In the genomic region with DNA sequence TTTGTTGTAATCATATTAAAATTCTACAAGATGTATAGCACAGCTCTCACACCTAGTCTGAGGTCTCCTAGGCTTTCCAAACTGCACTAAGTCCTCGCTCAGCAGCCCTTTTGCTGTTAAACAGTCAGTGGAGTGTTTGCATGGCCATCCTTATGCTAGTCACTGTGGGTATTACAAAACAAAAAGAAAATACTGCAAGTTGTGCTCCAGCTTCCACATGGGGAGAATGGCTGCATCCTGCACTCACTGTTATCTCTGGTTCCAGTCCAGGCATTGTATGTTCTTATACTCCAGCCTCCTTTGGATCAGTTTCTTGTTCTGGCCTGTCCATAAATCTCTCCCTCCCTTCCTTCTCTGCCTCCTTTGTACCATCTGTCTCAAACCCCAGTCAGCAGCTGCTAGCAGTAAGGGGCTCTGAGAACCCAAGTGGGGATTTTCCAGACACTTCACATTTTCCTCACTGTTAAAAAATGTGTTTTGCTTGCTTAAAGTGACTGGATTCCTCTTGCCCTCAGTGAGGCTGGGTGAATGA, we compare ENCODE assay signal across 1 cellular context.
TF ChIP-seq lines count a peak whose summit lies in the region.

No MANE protein-coding gene starts in this region.

TF ChIP-seq in endothelial cell of umbilical vein, 7 proteins besides CTCF, POLR2A, EP300 and RAD21 (continued from another document):
- no peak for TF ChIP-seq GATA2 (IDR thresholded peaks at IDR 0.05; ENCODE audit: insufficient read depth, insufficient read length, low read depth, low read length)
- no peak for TF ChIP-seq FOS (IDR thresholded peaks at IDR 0.05; ENCODE audit: borderline replicate concordance, insufficient read depth, low read length)
- TF ChIP-seq, protein P1, sequence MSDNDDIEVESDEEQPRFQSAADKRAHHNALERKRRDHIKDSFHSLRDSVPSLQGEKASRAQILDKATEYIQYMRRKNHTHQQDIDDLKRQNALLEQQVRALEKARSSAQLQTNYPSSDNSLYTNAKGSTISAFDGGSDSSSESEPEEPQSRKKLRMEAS (IDR thresholded peaks at IDR 0.05; ENCODE audit: insufficient read depth, insufficient read length) = no peak
- TF ChIP-seq MYC (IDR thresholded peaks at IDR 0.05; ENCODE audit: low read depth, low read length) = no peak
TF ChIP-seq in endothelial cell of umbilical vein: peak in this region for 0.
